Comparison of ENCODE assay signal across 2 cellular contexts in genomic region chr14:23689709-23690514, GRCh38. TPM values are rescaled to one million over a fixed set of nuclear protein-coding genes. Genes with fewer than 3 reads are reported as not detected.
"Had no signal": no experiment of that assay in that cellular context is flagged by ENCODE, and none has a peak within 500 bp of the region (broad histone marks: within the 10 kb centered on the region; RNA-seq: fewer than 3 reads in every experiment).

No MANE protein-coding gene starts in this region.

RNA-seq across cellular contexts. Expression of gene DHRS2, which starts 53.7 kb away (rescaled TPM):
- total RNA-seq: activated B cell treated with CpG ODN at 0.5 μM for 24 hours, aorta had no signal
